Comparison of ENCODE assay signal across 1 cellular context in genomic region chr5:176408245-176408573, GRCh38. TPM values are rescaled to one million over a fixed set of nuclear protein-coding genes. Genes with fewer than 3 reads are reported as not detected.
"Had no signal": no experiment of that assay in that cellular context is flagged by ENCODE, and none has a peak within 500 bp of the region (broad histone marks: within the 10 kb centered on the region; RNA-seq: fewer than 3 reads in every experiment).

No MANE protein-coding gene starts in this region.

RNA-seq across cellular contexts. Expression of gene NOP16, which starts 19.8 kb away (rescaled TPM):
- total RNA-seq: ascending aorta had no signal
